Comparison of ENCODE assay signal across 8 cellular contexts in genomic region chr3:67000006-67000405, GRCh38. TPM values are rescaled to one million over a fixed set of nuclear protein-coding genes. Genes with fewer than 3 reads are reported as not detected.
DNase-seq lines count a peak whose midpoint lies in the region; ATAC-seq and TF ChIP-seq lines count a peak whose summit lies in the region.

No MANE protein-coding gene starts in this region.

- H3K27ac Mint-ChIP-seq in activated CD4-positive, alpha-beta memory T cell treated with anti-CD3 and anti-CD28 coated beads for 36 hours, result peak overlapping the region; percentile 74

- H3K36me3 Mint-ChIP-seq in activated CD4-positive, alpha-beta memory T cell treated with anti-CD3 and anti-CD28 coated beads for 36 hours, result peaks cover 26% of the 10 kb centered on the region

- intact Hi-C loops in activated CD4-positive, alpha-beta memory T cell treated with anti-CD3 and anti-CD28 coated beads for 36 hours (cut with micrococcal nuclease), result loop anchor here (1.0 to 2.0 kb wide), 4 partner anchors 527 to 1249 kb away; no protein-coding TSS in a partner anchor
- intact Hi-C loops in sciatic nerve (cut with DNase I), result no loop called here

- ATAC-seq in GM19324 (IDR thresholded peaks at IDR 0.05; ENCODE audit: low FRiP score, unreplicated experiment), result peak; percentile 31
- peak; percentile 42 for ATAC-seq in HG03196 (IDR thresholded peaks at IDR 0.05; ENCODE audit: unreplicated experiment)
- ATAC-seq in sciatic nerve, result no peak

- peaks cover 49% of the 10 kb centered on the region for H3K4me1 Mint-ChIP-seq in activated CD4-positive, alpha-beta memory T cell treated with anti-CD3 and anti-CD28 coated beads for 36 hours (ENCODE audit: low read depth)

- POLR2A ChIA-PET in activated CD4-positive, alpha-beta memory T cell treated with anti-CD3 and anti-CD28 coated beads for 36 hours (lab: Charles Lee), result interaction anchor here (1.0 kb wide), 1 partner anchor 636 kb away, joined by 5 read pairs; no protein-coding TSS in a partner anchor

- H3K9me3 Mint-ChIP-seq in activated CD4-positive, alpha-beta memory T cell treated with anti-CD3 and anti-CD28 coated beads for 36 hours, result no peaks in the 10 kb centered on the region

- peak overlapping the region; percentile 43 for H3K4me3 Mint-ChIP-seq in activated CD4-positive, alpha-beta memory T cell treated with anti-CD3 and anti-CD28 coated beads for 36 hours

- H3K27ac ChIP-seq in coronary artery, result no peak overlapping the region

- H3K27me3 Mint-ChIP-seq in activated CD4-positive, alpha-beta memory T cell treated with anti-CD3 and anti-CD28 coated beads for 36 hours, result peaks cover 2% of the 10 kb centered on the region

- CTCF ChIA-PET in activated CD4-positive, alpha-beta memory T cell treated with anti-CD3 and anti-CD28 coated beads for 36 hours (lab: Charles Lee), result interaction anchor here (1.0 to 1.2 kb wide), 5 partner anchors 10 to 114 kb away, joined by 3 to 6 read pairs (median 4); no protein-coding TSS in a partner anchor

- peak; percentile 91 to 94 for DNase-seq in AML-193 (lab: John Stamatoyannopoulos, UW)
- DNase-seq in activated CD4-positive, alpha-beta memory T cell treated with anti-CD3 and anti-CD28 coated beads for 36 hours, result no peak
- DNase-seq in stromal cell of bone marrow (ENCODE audit: low read depth), result peak; percentile 61
- DNase-seq in sciatic nerve (ENCODE audit: low spot score), result no peak
- DNase-seq in coronary artery (ENCODE audit: low spot score), result no peak
- no peak for DNase-seq in OCI-M2 (lab: John Stamatoyannopoulos, UW; ENCODE audit: unreplicated experiment)

- H3K4me3 ChIP-seq in coronary artery, result no peak overlapping the region

- TF ChIP-seq CTCF in coronary artery (IDR thresholded peaks at IDR 0.05), result no peak

RNA-seq across cellular contexts. Expression of gene KBTBD8, which starts 1.9 kb away (rescaled TPM):
- total RNA-seq in activated CD4-positive, alpha-beta memory T cell treated with anti-CD3 and anti-CD28 coated beads for 36 hours, result 10 to 100 TPM; 13.5 to 15.5 TPM
- total RNA-seq in sciatic nerve, result 2.9 TPM

Comparison
In these comparisons a context has a peak if more than half of its experiments do, and no peak if none do; other contexts are left out.
1. DNase-seq: peak in AML-193 (2 of 2) and stromal cell of bone marrow (single experiment); none in activated CD4-positive, alpha-beta memory T cell treated with anti-CD3 and anti-CD28 coated beads for 36 hours (single experiment), sciatic nerve (single experiment), coronary artery (single experiment) and OCI-M2 (single experiment).